Comparison of ENCODE assay signal across 8 cellular contexts in the genomic region with DNA sequence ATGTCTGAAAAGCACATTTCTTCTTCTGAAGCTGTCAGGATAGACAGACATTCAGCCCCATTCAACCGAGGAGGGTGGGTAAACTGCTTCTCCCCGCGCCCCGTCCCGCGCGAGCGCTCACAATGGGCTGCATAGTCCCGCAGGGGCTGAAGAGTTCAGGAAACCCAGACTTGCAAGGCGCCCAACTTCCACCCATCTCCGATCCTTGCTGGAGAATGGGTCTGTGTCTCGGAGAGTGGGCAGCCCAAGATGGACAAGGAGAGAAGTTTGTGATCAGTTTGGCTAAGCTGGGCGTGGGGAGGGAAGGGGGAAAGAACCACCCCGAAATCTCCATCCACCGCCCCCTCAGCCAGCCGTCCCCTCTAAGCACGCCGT. TPM values are rescaled to one million over a fixed set of nuclear protein-coding genes. Genes with fewer than 3 reads are reported as not detected.
A peak's percentile ranks its signal among the peaks of the same experiment; 100 is the strongest.
DNase-seq lines count a peak whose midpoint lies in the region; ATAC-seq and TF ChIP-seq lines count a peak whose summit lies in the region.

No MANE protein-coding gene starts in this region.

- H3K9me3 ChIP-seq in body of pancreas (no peaks in the 10 kb centered on the region), iPS-18a (ENCODE audit: control insufficient read depth, low read depth, low read length) (no peaks in the 10 kb centered on the region), skeletal muscle tissue (ENCODE audit: control insufficient read depth in 3 of 3, low read length in 3 of 3) (no peaks in the 10 kb centered on the region)

- H3K4me1 ChIP-seq in body of pancreas (peaks cover 11% of the 10 kb centered on the region), iPS-18a (ENCODE audit: control insufficient read depth, low read depth, low read length) (peaks cover 25% of the 10 kb centered on the region), skeletal muscle tissue (ENCODE audit: control insufficient read depth in 3 of 3, insufficient read depth in 3 of 3, low read length in 3 of 3) (peaks cover 8 to 18% (median 9%) of the 10 kb centered on the region in 3 donors)

- H3K27me3 ChIP-seq in body of pancreas (no peaks in the 10 kb centered on the region), iPS-18a (ENCODE audit: control insufficient read depth, insufficient read depth, low read length) (no peaks in the 10 kb centered on the region), skeletal muscle tissue (ENCODE audit: control insufficient read depth in 3 of 3, insufficient read depth in 3 of 3, low read length in 3 of 3) (no peaks in the 10 kb centered on the region)

- TF ChIP-seq CTCF in body of pancreas (IDR thresholded peaks at IDR 0.05) = no peak

- no peak for TF ChIP-seq POLR2A in body of pancreas (IDR thresholded peaks at IDR 0.05)

- H3K9ac ChIP-seq in iPS-18a (ENCODE audit: low read length) = peak overlapping the region; percentile 90
- H3K9ac ChIP-seq in skeletal muscle tissue (ENCODE audit: low read depth in 1 of 3, low read length in 3 of 3) = peak overlapping the region; percentile 82 to 91 (median 83)

- H3K36me3 ChIP-seq in body of pancreas (replicated peaks in 1 of 2; ENCODE audit: insufficient read depth in 1 of 2, low read depth in 2 of 2) = no peaks in the 10 kb centered on the region
- peaks cover 7% of the 10 kb centered on the region for H3K36me3 ChIP-seq in iPS-18a (ENCODE audit: control insufficient read depth, low read depth, low read length)
- no peaks in the 10 kb centered on the region for H3K36me3 ChIP-seq in skeletal muscle tissue (ENCODE audit: control insufficient read depth in 3 of 3, insufficient read depth in 3 of 3, low read length in 3 of 3)

- DNase-seq in NCI-H524 (lab: John Stamatoyannopoulos, UW) = peak; percentile 20 to 34
- no peak for DNase-seq in NCI-H524 treated with DMSO at 0.1 percent for 48 hours (lab: John Stamatoyannopoulos, UW)
- DNase-seq in LHCN-M2 (ENCODE audit: low read depth) = peak; percentile 29
- peak; percentile 17 to 33 (median 24) for DNase-seq in body of pancreas

- H3K4me3 ChIP-seq in body of pancreas = peak overlapping the region; percentile 88 to 96
- H3K4me3 ChIP-seq in iPS-18a (ENCODE audit: low read length) = peak overlapping the region; percentile 91
- H3K4me3 ChIP-seq in skeletal muscle tissue (ENCODE audit: low read length in 3 of 3) = peak overlapping the region; percentile 82 to 89 (median 86)

- H3K27ac ChIP-seq in body of pancreas (peak overlapping the region; percentile 76 to 100 (median 96)), iPS-18a (ENCODE audit: low read length) (peak overlapping the region; percentile 35), skeletal muscle tissue (ENCODE audit: low read depth, low read length) (peak overlapping the region; percentile 96)

- ATAC-seq in body of pancreas = peak; percentile 7
- ATAC-seq in GM19324 (IDR thresholded peaks at IDR 0.05; ENCODE audit: low FRiP score, unreplicated experiment) = no peak
- no peak for ATAC-seq in activated CD4-positive, CD25-positive, alpha-beta regulatory T cell treated with anti-CD3 and anti-CD28 coated beads, Interleukin-2, amount 50 U/mL, for 24 hours

- WGBS in body of pancreas, 2 donors = 1% methylated on average over 6 to 18 of the region's 18 CpGs

- intact Hi-C loops in body of pancreas (cut with DNase I) = no loop called here

RNA-seq across cellular contexts. Expression of gene AASS, which starts 0.7 kb away (rescaled TPM):
- total RNA-seq in LHCN-M2 (2014; rRNA removed) (9.0 and 11.0 TPM in 2 replicates), body of pancreas (10 to 100 TPM; 28.5 to 37.9 TPM), skeletal muscle tissue (32.4 TPM)
- 2.8 TPM for polyA plus RNA-seq in LHCN-M2 (2012)

Comparison
In these comparisons a context has a peak if more than half of its experiments do, and no peak if none do; other contexts are left out.
1. H3K27ac ChIP-seq: peak in every context shown above with its lines; median percentile 96 in skeletal muscle tissue; 96 in body of pancreas; 35 in iPS-18a.